Comparison of ENCODE assay signal across 19 cellular contexts in the genomic region with DNA sequence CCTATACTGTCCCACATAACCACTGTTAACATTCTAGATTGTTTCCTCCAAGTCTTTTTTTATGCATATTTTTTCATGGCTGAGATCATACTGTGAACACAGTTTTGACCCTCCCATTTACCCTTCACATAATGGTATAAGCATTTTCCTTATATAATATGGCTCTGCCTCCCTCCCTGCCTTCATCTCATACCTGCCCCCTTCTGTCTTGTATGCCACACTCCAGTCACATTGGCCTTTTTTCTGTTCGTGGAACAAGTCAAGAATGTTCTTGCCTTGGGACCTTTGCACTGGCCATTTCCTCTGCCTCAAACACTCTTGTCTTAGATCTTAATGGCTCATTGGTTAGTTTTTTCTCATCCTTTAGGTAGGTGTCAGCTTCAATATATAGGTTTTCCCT. TPM values are rescaled to one million over a fixed set of nuclear protein-coding genes. Genes with fewer than 3 reads are reported as not detected.
DNase-seq lines count a peak whose midpoint lies in the region; ATAC-seq and TF ChIP-seq lines count a peak whose summit lies in the region.
"Had no signal": no experiment of that assay in that cellular context is flagged by ENCODE, and none has a peak within 500 bp of the region (broad histone marks: within the 10 kb centered on the region; RNA-seq: fewer than 3 reads in every experiment).

No MANE protein-coding gene starts in this region.

- no peak for ATAC-seq in foreskin keratinocyte
- ATAC-seq: A549 had no signal

- no peak overlapping the region for H2BK5ac ChIP-seq in mesendoderm (ENCODE audit: low read length)

- no peak overlapping the region for H3K4ac ChIP-seq in mesendoderm (ENCODE audit: low read depth, low read length)

- no peaks in the 10 kb centered on the region for H3K9me3 Mint-ChIP-seq in endodermal cell
- H3K9me3 Mint-ChIP-seq: CD4-positive, alpha-beta T cell had no signal

- no peak overlapping the region for H4K8ac ChIP-seq in mesendoderm (ENCODE audit: low read depth, low read length)

- no peak overlapping the region for H2BK120ac ChIP-seq in mesendoderm (ENCODE audit: low read depth, low read length)

- H3K36me3 ChIP-seq in endodermal cell (ENCODE audit: control insufficient read depth, insufficient read depth, low read length) (no peaks in the 10 kb centered on the region), mesendoderm (ENCODE audit: control insufficient read depth, insufficient read depth, low read length) (no peaks in the 10 kb centered on the region)

- no peak overlapping the region for H4K5ac ChIP-seq in mesendoderm (ENCODE audit: low read length)

- TF ChIP-seq CTCF in endodermal cell (conservative IDR thresholded peaks at IDR 0.05) = peak; percentile 60
- no peak for TF ChIP-seq CTCF in foreskin keratinocyte (conservative IDR thresholded peaks at IDR 0.05)

- no peak overlapping the region for H2AK5ac ChIP-seq in mesendoderm (ENCODE audit: low read length)

- no peak overlapping the region for H3K4me2 ChIP-seq in mesendoderm (ENCODE audit: low read length)
- H3K4me2 ChIP-seq: A549 had no signal

- H3K4me1 ChIP-seq in endodermal cell (ENCODE audit: control insufficient read depth, insufficient read depth, low read length) (no peaks in the 10 kb centered on the region), mesendoderm (ENCODE audit: control insufficient read depth, low read depth, low read length) (no peaks in the 10 kb centered on the region), foreskin keratinocyte (no peaks in the 10 kb centered on the region)
- H3K4me1 ChIP-seq: A549, Caco-2 had no signal

- H3K27ac ChIP-seq in endodermal cell (ENCODE audit: low read depth, low read length) = no peak overlapping the region
- H3K27ac ChIP-seq in mesendoderm (ENCODE audit: low read depth, low read length) = no peak overlapping the region
- no peak overlapping the region for H3K27ac ChIP-seq in foreskin keratinocyte
- H3K27ac ChIP-seq: 22Rv1, A549, C4-2B had no signal

- WGBS in endodermal cell (ENCODE audit: insufficient coverage in 1 of 2, insufficient read length in 1 of 2), 2 experiments = 50 to 55% methylated on average over 1 of the region's 1 CpG
- no CpG with 5 or more reads among the region's 1 CpG for WGBS in mesendoderm (ENCODE audit: extremely low coverage, insufficient coverage, low lambda C conversion rate)

- no peaks in the 10 kb centered on the region for H3K79me2 ChIP-seq in mesendoderm (ENCODE audit: control insufficient read depth, insufficient read depth, low read length)

- no peak overlapping the region for H3K27ac Mint-ChIP-seq in endodermal cell
- H3K27ac Mint-ChIP-seq: CD4-positive, alpha-beta T cell; H9 had no signal

- DNase-seq in DMS 273 (lab: John Stamatoyannopoulos, UW; ENCODE audit: unreplicated experiment) (peak; percentile 4), DMS 273 treated with DMSO at 0.1 percent for 48 hours (lab: John Stamatoyannopoulos, UW) (no peak), NCI-H748 (lab: John Stamatoyannopoulos, UW; ENCODE audit: unreplicated experiment) (peak; percentile 37), NCI-H748 treated with DMSO at 0.1 percent for 48 hours (lab: John Stamatoyannopoulos, UW) (no peak), endodermal cell (no peak), mesendoderm (peak; percentile 26), foreskin keratinocyte (no peak), SKM-1 (lab: John Stamatoyannopoulos, UW; ENCODE audit: unreplicated experiment) (no peak)
- DNase-seq: AML-193; Caco-2; CD4-positive, alpha-beta T cell; DMS79 treated with DMSO at 0.1 percent for 48 hours; GF-D8; H9 had no signal

- H3K4me3 Mint-ChIP-seq in endodermal cell = no peak overlapping the region
- H3K4me3 Mint-ChIP-seq: CD4-positive, alpha-beta T cell; H9 had no signal

- no peaks in the 10 kb centered on the region for H3K27me3 ChIP-seq in endodermal cell (ENCODE audit: control insufficient read depth, insufficient read depth, low read length, poor library complexity, severe bottlenecking)
- no peaks in the 10 kb centered on the region for H3K27me3 ChIP-seq in mesendoderm (ENCODE audit: insufficient read depth, low read length, poor library complexity)
- H3K27me3 ChIP-seq in foreskin keratinocyte = no peaks in the 10 kb centered on the region

- H3K9ac ChIP-seq in endodermal cell (ENCODE audit: extremely low read depth, low read length, poor library complexity, severe bottlenecking) (no peak overlapping the region), mesendoderm (ENCODE audit: low read length) (no peak overlapping the region)

- H3K36me3 Mint-ChIP-seq in endodermal cell (ENCODE audit: low read depth) = no peaks in the 10 kb centered on the region

- peaks cover 25% of the 10 kb centered on the region for H3K9me3 ChIP-seq in endodermal cell (ENCODE audit: control insufficient read depth, low read length)
- H3K9me3 ChIP-seq: A549, Caco-2 had no signal

- peaks cover 10% of the 10 kb centered on the region for H3K27me3 Mint-ChIP-seq in endodermal cell (ENCODE audit: insufficient read depth)

- H3K23ac ChIP-seq in mesendoderm (ENCODE audit: low read length) = no peak overlapping the region

- no peak overlapping the region for H3K18ac ChIP-seq in mesendoderm (ENCODE audit: low read length)

- no peaks in the 10 kb centered on the region for H3K4me1 Mint-ChIP-seq in endodermal cell
- H3K4me1 Mint-ChIP-seq: H9 had no signal

- no peak overlapping the region for H3K56ac ChIP-seq in mesendoderm (ENCODE audit: low read length)

- H3K4me3 ChIP-seq in endodermal cell (ENCODE audit: low read length) = no peak overlapping the region
- H3K4me3 ChIP-seq in mesendoderm (ENCODE audit: low read length) = no peak overlapping the region
- H3K4me3 ChIP-seq: A549 had no signal

- no peaks in the 10 kb centered on the region for H3K79me1 ChIP-seq in mesendoderm (ENCODE audit: low read length)

- H2BK15ac ChIP-seq in mesendoderm (replicated peaks; ENCODE audit: low read depth) = no peak overlapping the region

RNA-seq across cellular contexts. Expression of gene ELAVL4, which starts 24.3 kb away (rescaled TPM):
- total RNA-seq in endodermal cell (10 to 100 TPM in 1 of 2 donors, 1 to 10 TPM in 1; 4.0 to 10.3 TPM), foreskin keratinocyte (not detected in 2 replicates)
- polyA plus RNA-seq in endodermal cell (2013, experiment 1 of 2) = 16.2 TPM
- polyA plus RNA-seq in endodermal cell (2013, experiment 2 of 2) = 14.0 TPM
- polyA plus RNA-seq in mesendoderm (2013, experiment 1 of 2) = 1.8 TPM
- polyA plus RNA-seq in mesendoderm (2013, experiment 2 of 2) = 2.0 TPM
- not detected in 2 replicates for polyA plus RNA-seq in foreskin keratinocyte
- total RNA-seq: Caco-2; CD4-positive, alpha-beta T cell; H9; HT-29 had no signal
- polyA plus RNA-seq: A549, BJ had no signal

Comparison
In these comparisons a context has a peak if more than half of its experiments do, and no peak if none do; other contexts are left out.
1. DNase-seq: peak in DMS 273 (single experiment), NCI-H748 (single experiment) and mesendoderm (single experiment); none in DMS 273 treated with DMSO at 0.1 percent for 48 hours (single experiment), NCI-H748 treated with DMSO at 0.1 percent for 48 hours (single experiment), endodermal cell (single experiment), foreskin keratinocyte (0 of 2) and SKM-1 (single experiment).